Comparison of ENCODE assay signal across 15 cellular contexts in the genomic region with DNA sequence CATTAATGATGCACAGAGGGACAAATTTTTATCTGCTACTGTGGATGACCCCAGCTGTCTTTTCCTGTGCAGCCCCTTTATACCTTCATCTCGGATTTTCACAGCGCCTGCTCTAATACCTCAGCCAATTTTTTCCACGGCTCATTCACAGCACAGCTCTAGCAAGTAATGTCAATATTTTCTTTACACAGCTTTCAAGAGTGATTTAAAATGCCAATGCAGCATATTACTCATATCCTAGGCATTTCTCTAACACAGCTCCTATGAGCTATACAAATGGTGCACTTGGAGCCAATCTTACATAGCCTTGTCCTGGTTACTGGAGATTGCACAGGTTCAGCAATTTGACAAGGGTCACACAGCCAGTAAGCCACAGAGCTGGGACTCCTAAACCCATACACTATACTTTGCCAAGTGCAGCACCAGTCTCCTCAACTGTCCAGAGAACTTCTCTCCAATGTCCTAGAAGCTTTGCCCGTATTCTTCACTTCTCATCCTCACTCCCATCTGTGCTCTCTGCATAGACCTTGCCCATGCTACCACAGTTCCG.
DNase-seq lines count a peak whose midpoint lies in the region; ATAC-seq, FAIRE-seq and TF ChIP-seq lines count a peak whose summit lies in the region.
"Had no signal": no experiment of that assay in that cellular context is flagged by ENCODE, and none has a peak within 500 bp of the region (broad histone marks: within the 10 kb centered on the region; RNA-seq: fewer than 3 reads in every experiment).

No MANE protein-coding gene starts in this region.

- no peaks in the 10 kb centered on the region for H4K20me1 ChIP-seq in PC-3 (ENCODE audit: low read length)

- no peaks in the 10 kb centered on the region for H3K36me3 ChIP-seq in PC-3 (ENCODE audit: low read depth, low read length)
- H3K36me3 ChIP-seq in pancreas, result no peaks in the 10 kb centered on the region
- H3K36me3 ChIP-seq: cardiac muscle cell, suprapubic skin had no signal

- H3F3A ChIP-seq in PC-3 (ENCODE audit: low read length, unreplicated experiment), result no peaks in the 10 kb centered on the region

- H3K27ac ChIP-seq in PC-3 (ENCODE audit: low read length) (no peak overlapping the region), pancreas (no peak overlapping the region)
- H3K27ac ChIP-seq: cardiac muscle cell, suprapubic skin had no signal

- no peaks in the 10 kb centered on the region for H3K36me3 Mint-ChIP-seq in activated naive CD4-positive, alpha-beta T cell treated with anti-CD3 and anti-CD28 coated beads, Interleukin-2, amount 10 ng/mL, durations not matched to agents 7 days and 5 days

- in situ Hi-C loops in Caki2 (cut with HindIII; ENCODE audit: low pct_unique_long_range_greater_than_20kb, low sequenced_read_pairs), result no loop called here

- POLR2A ChIA-PET in PC-3 (lab: Charles Lee; ENCODE audit: unreplicated experiment), result no interaction called here

- H3K27ac Mint-ChIP-seq in activated naive CD4-positive, alpha-beta T cell treated with anti-CD3 and anti-CD28 coated beads, Interleukin-2, amount 10 ng/mL, durations not matched to agents 7 days and 5 days, result no peak overlapping the region

- H3K4me1 Mint-ChIP-seq in activated naive CD4-positive, alpha-beta T cell treated with anti-CD3 and anti-CD28 coated beads, Interleukin-2, amount 10 ng/mL, durations not matched to agents 7 days and 5 days, result no peaks in the 10 kb centered on the region

- H3K9me3 ChIP-seq in PC-3 (ENCODE audit: low read length), result no peaks in the 10 kb centered on the region; the same call in 1 of the 2 replicates
- no peaks in the 10 kb centered on the region for H3K9me3 ChIP-seq in pancreas
- H3K9me3 ChIP-seq: suprapubic skin had no signal

- no peak for FAIRE-seq in pancreas (lab: Jason Lieb, UNC)
- FAIRE-seq: kidney had no signal

- peak; percentile 37 for DNase-seq in Caki2 (ENCODE audit: low read depth)
- DNase-seq in PC-3, result peak; percentile 1
- DNase-seq in fibroblast of gingiva (ENCODE audit: low read depth), result peak; percentile 47
- DNase-seq in pancreas, result no peak
- DNase-seq in GDM1 (lab: John Stamatoyannopoulos, UW), result no peak
- DNase-seq in activated naive CD4-positive, alpha-beta T cell treated with anti-CD3 and anti-CD28 coated beads, Interleukin-2, amount 10 ng/mL, durations not matched to agents 7 days and 5 days, result no peak
- DNase-seq in iPS-NIHi11 (ENCODE audit: low spot score), result no peak
- DNase-seq: activated CD4-positive, CD25-positive, alpha-beta regulatory T cell treated with anti-CD3 and anti-CD28 coated beads, Interleukin-2, amount 50 U/mL, for 72 hours; activated gamma-delta T cell treated with Interleukin-2 at 50 U/mL for 16 hours; kidney; NCI-H748 treated with DMSO at 0.1 percent for 48 hours; T-helper 1 cell had no signal

- H3K79me2 ChIP-seq in PC-3 (ENCODE audit: low read length), result no peaks in the 10 kb centered on the region

- H3K4me3 Mint-ChIP-seq in activated naive CD4-positive, alpha-beta T cell treated with anti-CD3 and anti-CD28 coated beads, Interleukin-2, amount 10 ng/mL, durations not matched to agents 7 days and 5 days, result no peak overlapping the region

- WGBS in pancreas, 2 donors, result 49 to 54% methylated on average over 5 of the region's 5 CpGs

- no TSS peak for BruUV-seq in PC-3 (replicated peaks; lab: Mats Ljungman, UMichigan)

- H3K4me1 ChIP-seq in PC-3 (ENCODE audit: insufficient read depth, low read length) (no peaks in the 10 kb centered on the region), pancreas (no peaks in the 10 kb centered on the region)
- H3K4me1 ChIP-seq: suprapubic skin had no signal

- no peak overlapping the region for H3K9ac ChIP-seq in PC-3 (ENCODE audit: low read length)

- no peaks in the 10 kb centered on the region for H3K27me3 ChIP-seq in PC-3 (ENCODE audit: low read length)
- H3K27me3 ChIP-seq in pancreas, result no peaks in the 10 kb centered on the region
- H3K27me3 ChIP-seq: cardiac muscle cell, suprapubic skin had no signal

- no peak overlapping the region for H3K4me3 ChIP-seq in PC-3 (ENCODE audit: low read length)
- H3K4me3 ChIP-seq in pancreas, result no peak overlapping the region
- H3K4me3 ChIP-seq: cardiac muscle cell, suprapubic skin had no signal

- CTCF ChIA-PET in PC-3 (lab: Charles Lee), result no interaction called here
- CTCF ChIA-PET in activated naive CD4-positive, alpha-beta T cell treated with anti-CD3 and anti-CD28 coated beads, Interleukin-2, amount 10 ng/mL, durations not matched to agents 7 days and 5 days (lab: Charles Lee), result no interaction called here

- H2AFZ ChIP-seq in PC-3 (ENCODE audit: low read length), result no peak overlapping the region

- H3K4me2 ChIP-seq in PC-3 (ENCODE audit: low read length), result no peak overlapping the region

- no peaks in the 10 kb centered on the region for H3K9me2 ChIP-seq in PC-3 (replicated peaks; ENCODE audit: low read length)

- ATAC-seq in PC-3 (peak; percentile 18; the same call in 1 of the 2 replicates), pancreas (peak in 3 of 4 donors; percentile 11 to 42 (median 12)), HG02759 (IDR thresholded peaks at IDR 0.05; ENCODE audit: unreplicated experiment) (no peak)

- H3K9me3 Mint-ChIP-seq in activated naive CD4-positive, alpha-beta T cell treated with anti-CD3 and anti-CD28 coated beads, Interleukin-2, amount 10 ng/mL, durations not matched to agents 7 days and 5 days, result peaks cover 13% of the 10 kb centered on the region

- intact Hi-C loops in PC-3 (cut with micrococcal nuclease) (no loop called here), pancreas (cut with DNase I) (no loop called here)

- TF ChIP-seq CTCF in PC-3 (conservative IDR thresholded peaks at IDR 0.05; ENCODE audit: low read depth, low read length), result no peak
- no peak for TF ChIP-seq CTCF in pancreas (IDR thresholded peaks at IDR 0.05)

- no peaks in the 10 kb centered on the region for H3K27me3 Mint-ChIP-seq in activated naive CD4-positive, alpha-beta T cell treated with anti-CD3 and anti-CD28 coated beads, Interleukin-2, amount 10 ng/mL, durations not matched to agents 7 days and 5 days

Comparison
In these comparisons a context has a peak if more than half of its experiments do, and no peak if none do; other contexts are left out.
1. DNase-seq: peak in Caki2 (single experiment), PC-3 (single experiment) and fibroblast of gingiva (single experiment); none in pancreas (0 of 6), GDM1 (single experiment), activated naive CD4-positive, alpha-beta T cell treated with anti-CD3 and anti-CD28 coated beads, Interleukin-2, amount 10 ng/mL, durations not matched to agents 7 days and 5 days (single experiment) and iPS-NIHi11 (single experiment).